34 cellular contexts compared by ENCODE assay signal in the genomic region with DNA sequence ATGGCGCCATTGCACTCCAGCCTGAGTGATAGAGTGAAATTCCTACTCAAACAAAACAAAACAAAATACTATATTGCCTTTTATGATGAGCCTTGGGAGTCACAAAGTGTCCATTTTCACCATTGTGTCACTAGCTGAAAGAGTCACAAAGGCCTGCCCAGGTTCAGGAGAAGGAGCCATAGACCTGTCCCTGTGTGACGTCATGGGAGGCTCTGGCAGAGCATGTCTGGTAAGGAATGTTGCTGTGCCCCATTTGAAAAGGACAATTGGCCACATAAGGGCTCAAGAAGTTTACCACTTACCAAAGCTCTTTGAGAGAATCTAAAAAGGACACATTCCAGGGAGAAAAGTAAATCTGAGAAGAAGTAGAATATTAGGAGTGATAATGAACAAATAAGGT.
"Had no signal": no experiment of that assay in that cellular context is flagged by ENCODE, and none has a peak within 500 bp of the region (broad histone marks: within the 10 kb centered on the region; RNA-seq: fewer than 3 reads in every experiment).

No MANE protein-coding gene starts in this region.

- H3K27me3 ChIP-seq: MG63 had no signal

- H3K36me3 ChIP-seq: MG63 had no signal

- H3K9me3 ChIP-seq: MG63 had no signal

- DNase-seq: Karpas-422, Kasumi-1, MG63, MM.1S, MV-4-11, NCI-H1048, NCI-H1092, NCI-H1092 treated with DMSO at 0.1 percent for 48 hours, NCI-H1105, NCI-H1105 treated with DMSO at 0.1 percent for 48 hours, NCI-H1417, NCI-H1417 treated with DMSO at 0.1 percent for 48 hours, NCI-H1436, NCI-H1436 treated with DMSO at 0.1 percent for 48 hours, NCI-H146, NCI-H1694, NCI-H1694 treated with DMSO at 0.1 percent for 48 hours, NCI-H187, NCI-H187 treated with DMSO at 0.1 percent for 48 hours, NCI-H1930, NCI-H2029, NCI-H2029 treated with DMSO at 0.1 percent for 48 hours, NCI-H2081, NCI-H2081 treated with DMSO at 0.1 percent for 48 hours, NCI-H2107, NCI-H2171, NCI-H2171 treated with DMSO at 0.1 percent for 48 hours, NCI-H2227 treated with DMSO at 0.1 percent for 48 hours, NCI-H226, NCI-H345, NCI-H446, NCI-H446 treated with DMSO at 0.1 percent for 48 hours, NCI-H510A, NCI-H510A treated with DMSO at 0.1 percent for 48 hours had no signal

- H3K4me3 ChIP-seq: MG63 had no signal
